Comparison of ENCODE assay signal across 1 cellular context in genomic region chr13:110525328-110526319, GRCh38.
TF ChIP-seq lines count a peak whose summit lies in the region.

No MANE protein-coding gene starts in this region.

TF ChIP-seq in GM12878, 131 proteins besides CTCF, POLR2A, EP300 and RAD21 (continued from another document):
- TF ChIP-seq CHD2 (IDR thresholded peaks at IDR 0.05; ENCODE audit: borderline replicate concordance, low read depth, low read length) (no peak), CHD4 (IDR thresholded peaks at IDR 0.05) (no peak), FOXM1 (IDR thresholded peaks at IDR 0.05; ENCODE audit: low read depth, low read length) (peak; percentile 76; the same call in 1 of the 2 replicates), POU2F2 (IDR thresholded peaks at IDR 0.05; ENCODE audit: borderline replicate concordance, low read depth, low read length) (peak; percentile 30; the same call in 1 of the 3 replicates), SREBF1 (IDR thresholded peaks at IDR 0.05; ENCODE audit: low read length) (no peak), ZNF622 (IDR thresholded peaks at IDR 0.05) (no peak), CREB1 (IDR thresholded peaks at IDR 0.05; ENCODE audit: low read depth) (0 out of 2 replicates have a peak, but pooled peaks have one; percentile 23), PKNOX1 (IDR thresholded peaks at IDR 0.05) (no peak), SUZ12 (IDR thresholded peaks at IDR 0.05; ENCODE audit: unreplicated experiment) (no peak), MEF2B (IDR thresholded peaks at IDR 0.05; ENCODE audit: partially characterized antibody, poor library complexity, severe bottlenecking) (no peak), SUPT20H (IDR thresholded peaks at IDR 0.05; ENCODE audit: borderline replicate concordance, control insufficient read depth, low read depth, low read length) (no peak), EED (IDR thresholded peaks at IDR 0.05; ENCODE audit: low read depth) (peak; percentile 88), MEF2A (IDR thresholded peaks at IDR 0.05; ENCODE audit: insufficient read depth, low read depth, low read length) (no peak), RUNX3 (IDR thresholded peaks at IDR 0.05; ENCODE audit: low read length) (peak; percentile 93), ZZZ3 (IDR thresholded peaks at IDR 0.05; ENCODE audit: control insufficient read depth, insufficient read length, low read depth) (no peak), BCL11A (IDR thresholded peaks at IDR 0.05; ENCODE audit: low read depth, low read length) (0 out of 2 replicates have a peak, but pooled peaks have one; percentile 20), MYC (IDR thresholded peaks at IDR 0.05; ENCODE audit: insufficient read depth, insufficient read length, insufficient replicate concordance, low read length, severe bottlenecking) (no peak), SMC3 (IDR thresholded peaks at IDR 0.05; ENCODE audit: borderline replicate concordance, low read length) (peak; percentile 30; the same call in 1 of the 2 replicates), HDAC2 (IDR thresholded peaks at IDR 0.05) (no peak), NR2C2 (IDR thresholded peaks at IDR 0.05; ENCODE audit: borderline replicate concordance, control insufficient read depth, insufficient read length, low read depth) (no peak), ZSCAN29 (IDR thresholded peaks at IDR 0.05) (no peak), RCOR1 (conservative IDR thresholded peaks at IDR 0.05; ENCODE audit: low read depth, low read length) (no peak), HDGF (IDR thresholded peaks at IDR 0.05) (peak; percentile 64; the same call in 1 of the 2 replicates), USF1 (IDR thresholded peaks at IDR 0.05; ENCODE audit: borderline replicate concordance, extremely low read length, insufficient read depth, low read depth, low read length) (no peak), HSF1 (IDR thresholded peaks at IDR 0.05; ENCODE audit: low read depth, low read length) (no peak), KLF5 (IDR thresholded peaks at IDR 0.05; ENCODE audit: partially characterized antibody) (no peak), EGR1 (IDR thresholded peaks at IDR 0.05; ENCODE audit: borderline replicate concordance in 1 of 2, low read depth in 2 of 2, low read length in 2 of 2) (no peak), ZNF687 (IDR thresholded peaks at IDR 0.05) (peak; percentile 42; the same call in 1 of the 2 replicates), CHD1 (IDR thresholded peaks at IDR 0.05; ENCODE audit: low read depth, low read length) (no peak), YY1 (IDR thresholded peaks at IDR 0.05; ENCODE audit: low read depth, low read length) (0 out of 2 replicates have a peak, but pooled peaks have one; percentile 14)
- TF ChIP-seq, protein P1, sequence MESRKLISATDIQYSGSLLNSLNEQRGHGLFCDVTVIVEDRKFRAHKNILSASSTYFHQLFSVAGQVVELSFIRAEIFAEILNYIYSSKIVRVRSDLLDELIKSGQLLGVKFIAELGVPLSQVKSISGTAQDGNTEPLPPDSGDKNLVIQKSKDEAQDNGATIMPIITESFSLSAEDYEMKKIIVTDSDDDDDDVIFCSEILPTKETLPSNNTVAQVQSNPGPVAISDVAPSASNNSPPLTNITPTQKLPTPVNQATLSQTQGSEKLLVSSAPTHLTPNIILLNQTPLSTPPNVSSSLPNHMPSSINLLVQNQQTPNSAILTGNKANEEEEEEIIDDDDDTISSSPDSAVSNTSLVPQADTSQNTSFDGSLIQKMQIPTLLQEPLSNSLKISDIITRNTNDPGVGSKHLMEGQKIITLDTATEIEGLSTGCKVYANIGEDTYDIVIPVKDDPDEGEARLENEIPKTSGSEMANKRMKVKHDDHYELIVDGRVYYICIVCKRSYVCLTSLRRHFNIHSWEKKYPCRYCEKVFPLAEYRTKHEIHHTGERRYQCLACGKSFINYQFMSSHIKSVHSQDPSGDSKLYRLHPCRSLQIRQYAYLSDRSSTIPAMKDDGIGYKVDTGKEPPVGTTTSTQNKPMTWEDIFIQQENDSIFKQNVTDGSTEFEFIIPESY (IDR thresholded peaks at IDR 0.05), result no peak
- TF ChIP-seq, protein P2, sequence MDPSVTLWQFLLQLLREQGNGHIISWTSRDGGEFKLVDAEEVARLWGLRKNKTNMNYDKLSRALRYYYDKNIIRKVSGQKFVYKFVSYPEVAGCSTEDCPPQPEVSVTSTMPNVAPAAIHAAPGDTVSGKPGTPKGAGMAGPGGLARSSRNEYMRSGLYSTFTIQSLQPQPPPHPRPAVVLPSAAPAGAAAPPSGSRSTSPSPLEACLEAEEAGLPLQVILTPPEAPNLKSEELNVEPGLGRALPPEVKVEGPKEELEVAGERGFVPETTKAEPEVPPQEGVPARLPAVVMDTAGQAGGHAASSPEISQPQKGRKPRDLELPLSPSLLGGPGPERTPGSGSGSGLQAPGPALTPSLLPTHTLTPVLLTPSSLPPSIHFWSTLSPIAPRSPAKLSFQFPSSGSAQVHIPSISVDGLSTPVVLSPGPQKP (IDR thresholded peaks at IDR 0.05; ENCODE audit: low read depth, low read length), result no peak
- TF ChIP-seq, protein P3, sequence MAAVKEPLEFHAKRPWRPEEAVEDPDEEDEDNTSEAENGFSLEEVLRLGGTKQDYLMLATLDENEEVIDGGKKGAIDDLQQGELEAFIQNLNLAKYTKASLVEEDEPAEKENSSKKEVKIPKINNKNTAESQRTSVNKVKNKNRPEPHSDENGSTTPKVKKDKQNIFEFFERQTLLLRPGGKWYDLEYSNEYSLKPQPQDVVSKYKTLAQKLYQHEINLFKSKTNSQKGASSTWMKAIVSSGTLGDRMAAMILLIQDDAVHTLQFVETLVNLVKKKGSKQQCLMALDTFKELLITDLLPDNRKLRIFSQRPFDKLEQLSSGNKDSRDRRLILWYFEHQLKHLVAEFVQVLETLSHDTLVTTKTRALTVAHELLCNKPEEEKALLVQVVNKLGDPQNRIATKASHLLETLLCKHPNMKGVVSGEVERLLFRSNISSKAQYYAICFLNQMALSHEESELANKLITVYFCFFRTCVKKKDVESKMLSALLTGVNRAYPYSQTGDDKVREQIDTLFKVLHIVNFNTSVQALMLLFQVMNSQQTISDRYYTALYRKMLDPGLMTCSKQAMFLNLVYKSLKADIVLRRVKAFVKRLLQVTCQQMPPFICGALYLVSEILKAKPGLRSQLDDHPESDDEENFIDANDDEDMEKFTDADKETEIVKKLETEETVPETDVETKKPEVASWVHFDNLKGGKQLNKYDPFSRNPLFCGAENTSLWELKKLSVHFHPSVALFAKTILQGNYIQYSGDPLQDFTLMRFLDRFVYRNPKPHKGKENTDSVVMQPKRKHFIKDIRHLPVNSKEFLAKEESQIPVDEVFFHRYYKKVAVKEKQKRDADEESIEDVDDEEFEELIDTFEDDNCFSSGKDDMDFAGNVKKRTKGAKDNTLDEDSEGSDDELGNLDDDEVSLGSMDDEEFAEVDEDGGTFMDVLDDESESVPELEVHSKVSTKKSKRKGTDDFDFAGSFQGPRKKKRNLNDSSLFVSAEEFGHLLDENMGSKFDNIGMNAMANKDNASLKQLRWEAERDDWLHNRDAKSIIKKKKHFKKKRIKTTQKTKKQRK (IDR thresholded peaks at IDR 0.05; ENCODE audit: low read depth, low read length), result no peak
